8 cellular contexts compared by ENCODE assay signal in the genomic region with DNA sequence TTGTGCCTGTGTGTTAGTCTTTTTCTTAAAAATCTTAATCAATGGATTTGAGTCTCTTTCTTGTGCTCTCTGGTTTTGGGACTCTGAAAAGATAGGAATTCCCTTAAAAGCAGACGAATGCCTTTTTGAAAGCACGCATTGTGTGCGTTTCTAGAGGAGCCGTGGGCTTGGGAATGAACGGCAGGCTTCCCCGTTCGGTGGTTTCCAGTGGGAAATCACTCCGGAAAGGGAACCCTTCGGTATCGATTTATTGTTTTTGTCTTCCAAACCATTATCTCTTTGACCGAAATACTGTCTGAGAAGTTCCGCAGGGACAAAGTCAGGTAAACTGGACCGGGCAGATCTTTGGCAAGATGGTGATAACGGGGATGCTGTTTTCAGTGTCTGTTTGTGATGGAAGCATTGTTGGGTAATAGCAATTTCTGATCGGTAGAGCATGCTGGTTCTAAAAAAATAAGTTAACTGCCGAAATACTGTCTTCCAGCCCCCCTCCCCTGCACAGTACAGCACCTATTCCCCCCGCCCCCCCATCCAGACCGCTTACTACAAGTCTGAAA. TPM values are rescaled to one million over a fixed set of nuclear protein-coding genes. Genes with fewer than 3 reads are reported as not detected.
DNase-seq lines count a peak whose midpoint lies in the region; ATAC-seq, FAIRE-seq and TF ChIP-seq lines count a peak whose summit lies in the region.

No MANE protein-coding gene starts in this region.

- H2AK5ac ChIP-seq in H1 (ENCODE audit: low read depth, low read length), result no peak overlapping the region

- H3K23me2 ChIP-seq in H1 (ENCODE audit: low read depth, low read length), result peaks cover 14% of the 10 kb centered on the region

- H3K79me2 ChIP-seq in H1 (ENCODE audit: control insufficient read depth in 1 of 2, insufficient read depth in 2 of 2, low read length in 2 of 2), result peaks cover 0 to 17% of the 10 kb centered on the region in 2 experiments; a peak in 3 of 4 replicates

- no peak overlapping the region for H3K56ac ChIP-seq in H1 (replicated peaks; ENCODE audit: insufficient read length, low read depth, low read length)

- CTCF ChIA-PET in H1 (lab: Charles Lee; ENCODE audit: partially characterized antibody), result interaction anchor here (0.6 kb wide), 1 partner anchor 10 kb away, joined by 3 read pairs; no protein-coding TSS in a partner anchor

- no peak for TF ChIP-seq RAD21 in H1 (IDR thresholded peaks at IDR 0.05 in 1 of 2, conservative IDR thresholded peaks at IDR 0.05 in 1 of 2; ENCODE audit: low read depth in 2 of 2, low read length in 2 of 2)

- no peak overlapping the region for H3K18ac ChIP-seq in H1 (ENCODE audit: extremely low read depth, low read length)

- H3K9me3 ChIP-seq in H1 (ENCODE audit: insufficient read depth in 2 of 2, low read depth in 1 of 2, low read length in 1 of 2), result no peaks in the 10 kb centered on the region
- H3K9me3 ChIP-seq in neutrophil, result no peaks in the 10 kb centered on the region

- no peak overlapping the region for H4K8ac ChIP-seq in H1 (ENCODE audit: extremely low read depth, insufficient read depth, low read length)

- no peak overlapping the region for H4K5ac ChIP-seq in H1 (ENCODE audit: insufficient read length, low read depth, low read length)

- H2BK12ac ChIP-seq in H1 (ENCODE audit: low read depth, low read length), result 0 out of 2 replicates have a peak overlapping the region, but pooled peaks have one; percentile 17

- H3K27ac ChIP-seq in H1 (ENCODE audit: low read depth, low read length) (no peak overlapping the region), neutrophil (no peak overlapping the region)

- H3K79me1 ChIP-seq in H1 (ENCODE audit: low read depth, low read length), result no peaks in the 10 kb centered on the region

- no peak for FAIRE-seq in H1 (lab: Jason Lieb, UNC)

- H2BK120ac ChIP-seq in H1 (replicated peaks; ENCODE audit: low read depth, low read length), result no peak overlapping the region

- H3K9ac ChIP-seq in H1 (replicated peaks in 1 of 4; ENCODE audit: extremely low read depth in 1 of 4, low read depth in 3 of 4, low read length in 3 of 4), result peak overlapping the region in 1 of 4 experiments; percentile 28; a peak in 1 of 7 replicates

- H2AFZ ChIP-seq in H1 (ENCODE audit: low read length), result 0 out of 2 replicates have a peak overlapping the region, but pooled peaks have one; percentile 20

- H3K14ac ChIP-seq in H1 (ENCODE audit: insufficient read length), result no peak overlapping the region

- H2BK5ac ChIP-seq in H1 (ENCODE audit: low read depth, low read length), result no peak overlapping the region

- H2BK20ac ChIP-seq in H1 (ENCODE audit: low read length), result no peak overlapping the region

- TF ChIP-seq CTCF in H1 (IDR thresholded peaks at IDR 0.05; ENCODE audit: control extremely low read depth in 1 of 3, insufficient read depth in 1 of 3, low read depth in 1 of 3, low read length in 3 of 3) (no peak), neutrophil (IDR thresholded peaks at IDR 0.05) (no peak)

- WGBS in H1 (ENCODE audit: extremely low coverage in 1 of 2, insufficient coverage in 1 of 2, insufficient read length in 1 of 2, insufficient replicate concordance in 2 of 2, low coverage in 1 of 2, low lambda C conversion rate in 2 of 2, missing lambda C conversion rate in 1 of 2), 2 experiments, result 5% methylated on average over 15 of the region's 18 CpGs; no CpG with 5 or more reads in 1 of the 2 experiments

- no peak for TF ChIP-seq EP300 in H1 (IDR thresholded peaks at IDR 0.05; ENCODE audit: borderline replicate concordance in 1 of 2, low read depth in 2 of 2, low read length in 2 of 2)

- no peak overlapping the region for H3K4ac ChIP-seq in H1 (replicated peaks; ENCODE audit: insufficient read length, low read depth, low read length)

- POLR2A ChIA-PET in H1 (lab: Charles Lee; ENCODE audit: partially characterized antibody), result no interaction called here

- peak overlapping the region; percentile 81 to 97 for H3K4me2 ChIP-seq in H1 (ENCODE audit: insufficient read depth in 1 of 2, low read depth in 2 of 2, low read length in 2 of 2)

- TF ChIP-seq POLR2A in H1 (IDR thresholded peaks at IDR 0.05; ENCODE audit: control extremely low read depth in 1 of 2, low read depth in 2 of 2, low read length in 2 of 2), result no peak

- DNase-seq in GM03348 (ENCODE audit: low spot score) (peak; percentile 24), NCI-H748 (lab: John Stamatoyannopoulos, UW; ENCODE audit: unreplicated experiment) (peak; percentile 73), H1 (ENCODE audit: low read depth in 1 of 2, low spot score in 2 of 2) (no peak), EL (no peak)
- no peak for DNase-seq in stimulated activated CD4-positive, alpha-beta T cell treated with anti-CD3 and anti-CD28 coated beads, Interleukin-4, amount 100 ng/mL, for 1 hour

- H3K4me1 ChIP-seq in H1 (replicated peaks in 1 of 4; ENCODE audit: control insufficient read depth in 3 of 4, insufficient read depth in 4 of 4, low read length in 3 of 4) (peaks cover 4 to 20% (median 9%) of the 10 kb centered on the region in 4 experiments; a peak in 5 of 7 replicates), neutrophil (ENCODE audit: control insufficient read depth in 1 of 2, insufficient read depth in 1 of 2, low read depth in 1 of 2, low read length in 1 of 2) (peaks cover 19 to 27% of the 10 kb centered on the region in 2 experiments)

- H3K36me3 ChIP-seq in H1 (ENCODE audit: control insufficient read depth in 2 of 4, insufficient read depth in 4 of 4, low read length in 3 of 4), result no peaks in the 10 kb centered on the region
- H3K36me3 ChIP-seq in neutrophil, result no peaks in the 10 kb centered on the region

- ATAC-seq in GM21786 (IDR thresholded peaks at IDR 0.05; ENCODE audit: unreplicated experiment), result no peak
- no peak for ATAC-seq in GM21717 (IDR thresholded peaks at IDR 0.05; ENCODE audit: unreplicated experiment)

- peaks cover 0 to 3% of the 10 kb centered on the region in 2 experiments for H4K20me1 ChIP-seq in H1 (replicated peaks in 1 of 2; ENCODE audit: control insufficient read depth in 1 of 2, insufficient read depth in 2 of 2, low read length in 2 of 2)

- peak overlapping the region; percentile 61 to 93 (median 75) for H3K4me3 ChIP-seq in H1 (ENCODE audit: extremely low read depth in 1 of 4, insufficient read depth in 2 of 4, low read depth in 3 of 4, low read length in 4 of 4)
- peak overlapping the region; percentile 6 to 45 for H3K4me3 ChIP-seq in neutrophil (ENCODE audit: low read depth in 1 of 2, low read length in 1 of 2)

- no peak overlapping the region for H3K23ac ChIP-seq in H1 (ENCODE audit: insufficient read length)

- no peak overlapping the region for H4K91ac ChIP-seq in H1 (replicated peaks; ENCODE audit: insufficient read length, low read length)

- H3K27me3 ChIP-seq in H1 (replicated peaks in 1 of 4; ENCODE audit: control insufficient read depth in 3 of 4, extremely low read depth in 1 of 4, insufficient read depth in 3 of 4, low read length in 3 of 4), result peaks cover 0 to 11% (median 8%) of the 10 kb centered on the region in 4 experiments; a peak in 5 of 7 replicates
- peaks cover 89% of the 10 kb centered on the region for H3K27me3 ChIP-seq in neutrophil

- no peak overlapping the region for H2BK15ac ChIP-seq in H1 (ENCODE audit: low read length)

TF ChIP-seq in H1, 55 proteins besides CTCF, POLR2A, EP300 and RAD21:
- TF ChIP-seq RNF2 (IDR thresholded peaks at IDR 0.05; ENCODE audit: borderline replicate concordance, low read depth, low read length, missing control alignments, poor library complexity, severe bottlenecking) (peak; percentile 33), SUZ12 (IDR thresholded peaks at IDR 0.05; ENCODE audit: low read length) (0 out of 2 replicates have a peak, but pooled peaks have one; percentile 10), ZNF274 (IDR thresholded peaks at IDR 0.05; ENCODE audit: borderline replicate concordance, extremely low read depth, low read length) (no peak), SIN3A (conservative IDR thresholded peaks at IDR 0.05 in 1 of 2, IDR thresholded peaks at IDR 0.05 in 1 of 2; ENCODE audit: low read depth in 1 of 2, low read length in 2 of 2) (no peak), BACH1 (IDR thresholded peaks at IDR 0.05; ENCODE audit: low read length) (no peak), RFX5 (IDR thresholded peaks at IDR 0.05; ENCODE audit: borderline replicate concordance, low read depth, low read length) (no peak), BRCA1 (IDR thresholded peaks at IDR 0.05; ENCODE audit: low read depth, low read length) (no peak), CBX8 (IDR thresholded peaks at IDR 0.05; ENCODE audit: borderline replicate concordance, low read depth, low read length) (no peak), ATF2 (IDR thresholded peaks at IDR 0.05; ENCODE audit: low read length) (no peak), JUN (IDR thresholded peaks at IDR 0.05; ENCODE audit: low read depth, low read length) (no peak), TAF1 (IDR thresholded peaks at IDR 0.05; ENCODE audit: low read depth, low read length) (no peak), TCF12 (IDR thresholded peaks at IDR 0.05; ENCODE audit: low read depth, low read length) (no peak), EZH2 (IDR thresholded peaks at IDR 0.05; ENCODE audit: low read depth, low read length, severe bottlenecking) (no peak), YY1 (IDR thresholded peaks at IDR 0.05; ENCODE audit: low read depth, low read length) (no peak), CREB1 (IDR thresholded peaks at IDR 0.05) (no peak)

RNA-seq across cellular contexts. Expression of gene SETBP1, which starts 0.4 kb away (rescaled TPM):
- 4.6 and 6.5 TPM in 2 replicates for total RNA-seq in H1 (2021; fragmentation: NEBNext Ultra II Directional; extraction: Animal tissue kit (Norgen Biotek cat#: 25700))
- polyA plus RNA-seq in H1 (2011; rRNA removed), result 1.8 and 2.0 TPM in 2 replicates
- 1.7 TPM for polyA plus RNA-seq in H1 (2011; cell fraction: cytosol; rRNA removed)
- polyA plus RNA-seq in H1 (2011; cell fraction: nucleus; rRNA removed), result 5.8 TPM
- 1.6 to 2.1 TPM (median 1.8 TPM) in 4 replicates for polyA plus RNA-seq in H1 (2012, experiment 1 of 2)
- polyA plus RNA-seq in H1 (2012, experiment 2 of 2), result 0.30 TPM
- 1.2 TPM for polyA plus RNA-seq in H1 (2013, experiment 1 of 2)
- polyA plus RNA-seq in H1 (2013, experiment 2 of 2), result 1.3 TPM
- polyA minus RNA-seq in H1 (2011; rRNA and poly(A)+ RNA removed), result 8.7 and 8.9 TPM in 2 replicates
- polyA minus RNA-seq in H1 (2011; cell fraction: cytosol; rRNA and poly(A)+ RNA removed), result 3.9 TPM
- polyA minus RNA-seq in H1 (2011; cell fraction: nucleus; rRNA and poly(A)+ RNA removed), result 29.7 TPM

Comparison
In these comparisons a context has a peak if more than half of its experiments do, and no peak if none do; other contexts are left out.
1. DNase-seq: peak in GM03348 (single experiment) and NCI-H748 (single experiment); none in H1 (0 of 2), stimulated activated CD4-positive, alpha-beta T cell treated with anti-CD3 and anti-CD28 coated beads, Interleukin-4, amount 100 ng/mL, for 1 hour (single experiment) and EL (single experiment).